ENCODE assay signal across 19 cellular contexts in genomic region chr17:75922173-75922961, GRCh38. TPM values are rescaled to one million over a fixed set of nuclear protein-coding genes. Genes with fewer than 3 reads are reported as not detected.
DNase-seq lines count a peak whose midpoint lies in the region; ATAC-seq, FAIRE-seq and TF ChIP-seq lines count a peak whose summit lies in the region.
"Had no signal": no experiment of that assay in that cellular context is flagged by ENCODE, and none has a peak within 500 bp of the region (broad histone marks: within the 10 kb centered on the region; RNA-seq: fewer than 3 reads in every experiment).

No MANE protein-coding gene starts in this region.

- H3K4me2 ChIP-seq in BLaER1 (peak overlapping the region; percentile 74), K562 (ENCODE audit: insufficient read depth, low read length) (no peak overlapping the region)

- intact Hi-C loops in K562 (cut with micrococcal nuclease) = no loop called here
- intact Hi-C loops in body of pancreas (cut with DNase I) = no loop called here
- intact Hi-C loops in activated CD4-positive, alpha-beta T cell treated with anti-CD3 and anti-CD28 coated beads, Interleukin-2, amount 10 ng/mL, durations not matched to agents 24 days and 14 days (cut with micrococcal nuclease) = no loop called here

- H2AFZ ChIP-seq in K562 (ENCODE audit: low read depth, low read length) = no peak overlapping the region

- CTCF ChIA-PET in K562 (lab: Yijun Ruan, JAX; ENCODE audit: low intra/inter-chr PET ratio) = interaction anchor here (0.6 kb wide), 1 partner anchor 47 kb away, joined by 3 read pairs; no protein-coding TSS in a partner anchor

- WGBS in K562 (ENCODE audit: insufficient coverage, low coverage, missing lambda C conversion rate) = 66% methylated on average over 18 of the region's 18 CpGs
- 90 to 91% methylated on average over 17 to 18 of the region's 18 CpGs for WGBS in body of pancreas, 2 donors

- no peaks in the 10 kb centered on the region for H3K27me3 Mint-ChIP-seq in neural crest cell (ENCODE audit: low read depth)
- H3K27me3 Mint-ChIP-seq in activated CD4-positive, alpha-beta T cell treated with anti-CD3 and anti-CD28 coated beads, Interleukin-2, amount 10 ng/mL, durations not matched to agents 24 days and 14 days = no peaks in the 10 kb centered on the region
- H3K27me3 Mint-ChIP-seq: CD4-positive, CD25-positive, alpha-beta regulatory T cell had no signal

- H3K9ac ChIP-seq in BLaER1 (peak overlapping the region; percentile 63; the same call in 1 of the 2 replicates), K562 (ENCODE audit: insufficient read depth in 1 of 2, low read depth in 2 of 2, low read length in 2 of 2) (peak overlapping the region in 1 of 2 experiments; percentile 83; a peak in 2 of 4 replicates)

- no peak overlapping the region for H3K4me3 Mint-ChIP-seq in neural crest cell
- H3K4me3 Mint-ChIP-seq in activated CD4-positive, alpha-beta T cell treated with anti-CD3 and anti-CD28 coated beads, Interleukin-2, amount 10 ng/mL, durations not matched to agents 24 days and 14 days = no peak overlapping the region
- H3K4me3 Mint-ChIP-seq: CD4-positive, CD25-positive, alpha-beta regulatory T cell had no signal

- H4K20me1 ChIP-seq in BLaER1 = no peaks in the 10 kb centered on the region
- H4K20me1 ChIP-seq in K562 (replicated peaks; ENCODE audit: control insufficient read depth, insufficient read depth, low read length) = no peaks in the 10 kb centered on the region

- TF ChIP-seq RAD21 in K562 (CRISPR knock-in tag; conservative IDR thresholded peaks at IDR 0.05 in 1 of 2, IDR thresholded peaks at IDR 0.05 in 1 of 2) = no peak

- POLR2A ChIA-PET in K562 (lab: Yijun Ruan, JAX) = interaction anchor here (0.6 kb wide), 1 partner anchor 111 kb away, joined by 3 read pairs; no protein-coding TSS in a partner anchor

- H3K27me3 ChIP-seq in BLaER1 (no peaks in the 10 kb centered on the region), H7 (ENCODE audit: control insufficient read depth, insufficient read depth, low read length) (no peaks in the 10 kb centered on the region), K562 (ENCODE audit: control insufficient read depth in 2 of 2, insufficient read depth in 2 of 2, low read length in 2 of 2) (no peaks in the 10 kb centered on the region), body of pancreas (no peaks in the 10 kb centered on the region)
- H3K27me3 ChIP-seq: SJSA1 had no signal

- no peaks in the 10 kb centered on the region for H3K36me3 Mint-ChIP-seq in neural crest cell (ENCODE audit: low read depth)
- H3K36me3 Mint-ChIP-seq in activated CD4-positive, alpha-beta T cell treated with anti-CD3 and anti-CD28 coated beads, Interleukin-2, amount 10 ng/mL, durations not matched to agents 24 days and 14 days (ENCODE audit: low read depth) = peaks cover 3% of the 10 kb centered on the region
- H3K36me3 Mint-ChIP-seq: CD4-positive, CD25-positive, alpha-beta regulatory T cell had no signal

- DNase-seq in H7 (peak; percentile 20), K562 (ENCODE audit: extremely low read depth in 1 of 4, low spot score in 3 of 4) (no peak), neural crest cell (ENCODE audit: low read depth, low spot score) (no peak), KBM-7 (no peak), body of pancreas (no peak)
- no peak for DNase-seq in activated CD4-positive, alpha-beta T cell treated with anti-CD3 and anti-CD28 coated beads, Interleukin-2, amount 10 ng/mL, durations not matched to agents 24 days and 14 days
- DNase-seq: ACHN; AML-193; CD4-positive, CD25-positive, alpha-beta regulatory T cell; NCI-H1436; NCI-H2029; NCI-H510A; NCI-H774; RPMI8226 had no signal

- TF ChIP-seq EP300 in K562 (IDR thresholded peaks at IDR 0.05; ENCODE audit: low read length) = no peak

- H3K79me2 ChIP-seq in K562 (ENCODE audit: control insufficient read depth, insufficient read depth, low read length) = no peaks in the 10 kb centered on the region

- no peaks in the 10 kb centered on the region for H3K9me3 Mint-ChIP-seq in neural crest cell
- H3K9me3 Mint-ChIP-seq in activated CD4-positive, alpha-beta T cell treated with anti-CD3 and anti-CD28 coated beads, Interleukin-2, amount 10 ng/mL, durations not matched to agents 24 days and 14 days = no peaks in the 10 kb centered on the region
- H3K9me3 Mint-ChIP-seq: CD4-positive, CD25-positive, alpha-beta regulatory T cell had no signal

- peaks cover 3% of the 10 kb centered on the region for H3K9me1 ChIP-seq in K562 (ENCODE audit: control insufficient read depth, insufficient read depth, low read length)

- ATAC-seq in K562 = peak; percentile 24; the same call in 2 of the 3 replicates
- no peak for ATAC-seq in body of pancreas

- H3K9me3 ChIP-seq in BLaER1 (no peaks in the 10 kb centered on the region), K562 (replicated peaks; ENCODE audit: control insufficient read depth, insufficient read depth, low read depth, low read length) (no peaks in the 10 kb centered on the region), body of pancreas (no peaks in the 10 kb centered on the region)
- H3K9me3 ChIP-seq: HAP-1, SJSA1 had no signal

- H3K36me3 ChIP-seq in BLaER1 (peaks cover 11% of the 10 kb centered on the region; the same call in 1 of the 2 replicates), H7 (replicated peaks; ENCODE audit: control insufficient read depth, insufficient read depth, low read length) (peaks cover 11% of the 10 kb centered on the region), K562 (ENCODE audit: control insufficient read depth, insufficient read depth, low read length) (peaks cover 5% of the 10 kb centered on the region; the same call in 1 of the 3 replicates), body of pancreas (replicated peaks in 1 of 2; ENCODE audit: insufficient read depth in 1 of 2, low read depth in 2 of 2) (no peaks in the 10 kb centered on the region)
- H3K36me3 ChIP-seq: SJSA1 had no signal

- H3K4me3 ChIP-seq in BLaER1 = no peak overlapping the region
- no peak overlapping the region for H3K4me3 ChIP-seq in H7 (ENCODE audit: insufficient read depth, low read depth, low read length)
- no peak overlapping the region for H3K4me3 ChIP-seq in K562
- no peak overlapping the region for H3K4me3 ChIP-seq in body of pancreas
- H3K4me3 ChIP-seq: HAP-1, SJSA1 had no signal

- H3K27ac Mint-ChIP-seq in neural crest cell (ENCODE audit: unreplicated experiment) = peak overlapping the region; percentile 75
- no peak overlapping the region for H3K27ac Mint-ChIP-seq in activated CD4-positive, alpha-beta T cell treated with anti-CD3 and anti-CD28 coated beads, Interleukin-2, amount 10 ng/mL, durations not matched to agents 24 days and 14 days

- in situ Hi-C loops in K562 (cut with MboI) (no loop called here), KBM-7 (cut with MboI; ENCODE audit: low pct_unique_long_range_greater_than_20kb, low sequenced_read_pairs) (no loop called here)

- TF ChIP-seq CTCF in K562 (IDR thresholded peaks at IDR 0.05 in 2 of 3, conservative IDR thresholded peaks at IDR 0.05 in 1 of 3; ENCODE audit: insufficient read depth in 2 of 3, low read depth in 1 of 3, low read length in 3 of 3) (no peak), neural crest cell (conservative IDR thresholded peaks at IDR 0.05) (no peak), body of pancreas (IDR thresholded peaks at IDR 0.05) (no peak)

- BruUV-seq in K562 (replicated peaks; lab: Mats Ljungman, UMichigan) = no TSS peak

- no peak for FAIRE-seq in K562 (lab: Jason Lieb, UNC)
- FAIRE-seq: HTR-8/SVneo had no signal

- TF ChIP-seq POLR2A in K562 (conservative IDR thresholded peaks at IDR 0.05) (no peak), body of pancreas (IDR thresholded peaks at IDR 0.05) (no peak)

- H3K4me1 ChIP-seq in BLaER1 (peaks cover 47% of the 10 kb centered on the region), K562 (replicated peaks in 1 of 2; ENCODE audit: control insufficient read depth in 2 of 2, insufficient read depth in 2 of 2, low read length in 2 of 2) (peaks cover 0 to 35% of the 10 kb centered on the region in 2 experiments; a peak in 2 of 5 replicates), body of pancreas (no peaks in the 10 kb centered on the region)
- H3K4me1 ChIP-seq: HAP-1, SJSA1 had no signal

- H3K27ac ChIP-seq in BLaER1 (peak overlapping the region; percentile 72), K562 (ENCODE audit: extremely low read depth, low read depth, low read length) (no peak overlapping the region; the same call in 2 of the 3 replicates), body of pancreas (no peak overlapping the region)
- H3K27ac ChIP-seq: HL-60, SJSA1 had no signal

- H3K4me1 Mint-ChIP-seq in neural crest cell = no peaks in the 10 kb centered on the region
- H3K4me1 Mint-ChIP-seq in activated CD4-positive, alpha-beta T cell treated with anti-CD3 and anti-CD28 coated beads, Interleukin-2, amount 10 ng/mL, durations not matched to agents 24 days and 14 days = no peaks in the 10 kb centered on the region

RNA-seq across cellular contexts. Expression of gene MRPL38, which starts 17.7 kb away (rescaled TPM):
- total RNA-seq in H7 (2014; rRNA removed; shearing (Covaris generic)) = 100 and 125 TPM in 2 replicates
- total RNA-seq in K562 (2011; cell fraction: chromatin; rRNA removed; ENCODE audit: low replicate concordance) = 88.0 and 309 TPM in 2 replicates
- 283 and 294 TPM in 2 replicates for total RNA-seq in K562 (2011; cell fraction: nucleolus; rRNA removed)
- total RNA-seq in K562 (2011; cell fraction: nucleoplasm; rRNA removed) = 137 and 171 TPM in 2 replicates
- 48.5 and 75.0 TPM in 2 replicates for total RNA-seq in K562 (2014; rRNA removed)
- total RNA-seq in K562 (2014; rRNA removed; fragmentation: Illumina TruSeq; extraction: Trizol) = 27.8 and 35.4 TPM in 2 replicates
- total RNA-seq in K562 (2015; rRNA removed; fragmentation: Illumina TruSeq; extraction: Trizol) = 72.6 and 73.6 TPM in 2 replicates
- 154 and 155 TPM in 2 replicates for total RNA-seq in K562 (2021)
- 43.6 and 104 TPM in 2 replicates for polyA plus RNA-seq in K562 (2011; rRNA removed)
- polyA plus RNA-seq in K562 (2011; cell fraction: cytosol; rRNA removed) = 59.5 and 89.1 TPM in 2 replicates
- polyA plus RNA-seq in K562 (2011; cell fraction: nucleus; rRNA removed) = 334 and 446 TPM in 2 replicates
- polyA plus RNA-seq in K562 (2012) = 66.7 and 93.4 TPM in 2 replicates
- 63.6 and 69.3 TPM in 2 replicates for polyA plus RNA-seq in K562 (2014; fragmentation: Illumina TruSeq; extraction: Trizol)
- 10 to 100 TPM in 1 of 2 experiments, 1 to 10 TPM in 1; 4.5 to 13.6 TPM for polyA plus RNA-seq in K562 (2014; fragmentation: Nextera tagmentation; extraction: Ambion mirVana)
- 74.0 and 77.0 TPM in 2 replicates for polyA plus RNA-seq in K562 (2014; rRNA removed)
- 14.0 and 20.7 TPM in 2 replicates for polyA minus RNA-seq in K562 (2011; rRNA and poly(A)+ RNA removed)
- 44.3 and 58.0 TPM in 2 replicates for polyA minus RNA-seq in K562 (2011; cell fraction: cytosol; rRNA and poly(A)+ RNA removed)
- 68.3 and 81.8 TPM in 2 replicates for polyA minus RNA-seq in K562 (2011; cell fraction: nucleus; rRNA and poly(A)+ RNA removed)
- total RNA-seq in neural crest cell = 111 and 115 TPM in 2 replicates
- 10 to 100 TPM; 47.7 to 77.8 TPM for total RNA-seq in body of pancreas
- total RNA-seq in activated CD4-positive, alpha-beta T cell treated with anti-CD3 and anti-CD28 coated beads, Interleukin-2, amount 10 ng/mL, durations not matched to agents 24 days and 14 days = 151 and 157 TPM in 2 replicates

RNA-seq across cellular contexts. Expression of gene FBF1, which starts 18.5 kb away (rescaled TPM):
- total RNA-seq in H7 (2014; rRNA removed; shearing (Covaris generic)) = 17.9 and 27.7 TPM in 2 replicates
- total RNA-seq in K562 (2011; cell fraction: chromatin; rRNA removed; ENCODE audit: low replicate concordance) = 56.4 and 138 TPM in 2 replicates
- total RNA-seq in K562 (2011; cell fraction: nucleolus; rRNA removed) = 62.1 and 85.9 TPM in 2 replicates
- total RNA-seq in K562 (2011; cell fraction: nucleoplasm; rRNA removed) = 55.3 and 58.6 TPM in 2 replicates
- total RNA-seq in K562 (2014; rRNA removed) = 14.5 and 14.8 TPM in 2 replicates
- total RNA-seq in K562 (2014; rRNA removed; fragmentation: Illumina TruSeq; extraction: Trizol) = 5.2 and 5.4 TPM in 2 replicates
- 7.5 and 7.7 TPM in 2 replicates for total RNA-seq in K562 (2015; rRNA removed; fragmentation: Illumina TruSeq; extraction: Trizol)
- 10.6 and 14.7 TPM in 2 replicates for total RNA-seq in K562 (2021)
- polyA plus RNA-seq in K562 (2011; rRNA removed) = 10.2 and 11.1 TPM in 2 replicates
- 5.8 and 10.5 TPM in 2 replicates for polyA plus RNA-seq in K562 (2011; cell fraction: cytosol; rRNA removed)
- 54.5 and 90.0 TPM in 2 replicates for polyA plus RNA-seq in K562 (2011; cell fraction: nucleus; rRNA removed)
- 9.0 and 13.6 TPM in 2 replicates for polyA plus RNA-seq in K562 (2012)
- 5.3 and 5.6 TPM in 2 replicates for polyA plus RNA-seq in K562 (2014; fragmentation: Illumina TruSeq; extraction: Trizol)
- polyA plus RNA-seq in K562 (2014; fragmentation: Nextera tagmentation; extraction: Ambion mirVana) = under 1 TPM; 0.46 to 0.55 TPM
- polyA plus RNA-seq in K562 (2014; rRNA removed) = 11.9 and 14.9 TPM in 2 replicates
- polyA minus RNA-seq in K562 (2011; rRNA and poly(A)+ RNA removed) = 13.1 and 15.0 TPM in 2 replicates
- polyA minus RNA-seq in K562 (2011; cell fraction: cytosol; rRNA and poly(A)+ RNA removed) = 6.8 and 10.3 TPM in 2 replicates
- polyA minus RNA-seq in K562 (2011; cell fraction: nucleus; rRNA and poly(A)+ RNA removed) = 27.5 and 29.6 TPM in 2 replicates
- 21.7 and 25.9 TPM in 2 replicates for total RNA-seq in neural crest cell
- total RNA-seq in body of pancreas = 1 to 10 TPM; 2.6 to 4.2 TPM
- 17.5 and 18.6 TPM in 2 replicates for total RNA-seq in activated CD4-positive, alpha-beta T cell treated with anti-CD3 and anti-CD28 coated beads, Interleukin-2, amount 10 ng/mL, durations not matched to agents 24 days and 14 days

RNA-seq across cellular contexts. Expression of gene TRIM65, which starts 25.6 kb away (rescaled TPM):
- total RNA-seq in H7 (2014; rRNA removed; shearing (Covaris generic)) = 66.4 and 69.4 TPM in 2 replicates
- total RNA-seq in K562 (2011; cell fraction: chromatin; rRNA removed; ENCODE audit: low replicate concordance) = 19.3 and 28.3 TPM in 2 replicates
- total RNA-seq in K562 (2011; cell fraction: nucleolus; rRNA removed) = 19.3 and 26.6 TPM in 2 replicates
- total RNA-seq in K562 (2011; cell fraction: nucleoplasm; rRNA removed) = 25.9 and 39.3 TPM in 2 replicates
- total RNA-seq in K562 (2014; rRNA removed) (34.3 and 47.5 TPM in 2 replicates), K562 (2014; rRNA removed; fragmentation: Illumina TruSeq; extraction: Trizol) (16.2 and 20.0 TPM in 2 replicates), K562 (2015; rRNA removed; fragmentation: Illumina TruSeq; extraction: Trizol) (26.6 and 28.2 TPM in 2 replicates), K562 (2021) (45.5 and 45.7 TPM in 2 replicates), neural crest cell (23.3 and 27.4 TPM in 2 replicates), body of pancreas (10 to 100 TPM; 12.5 to 21.0 TPM)
- polyA plus RNA-seq in K562 (2011; rRNA removed) (19.5 and 22.1 TPM in 2 replicates), K562 (2014; fragmentation: Illumina TruSeq; extraction: Trizol) (22.9 and 26.1 TPM in 2 replicates), K562 (2014; fragmentation: Nextera tagmentation; extraction: Ambion mirVana) (1 to 10 TPM; 2.8 to 5.8 TPM), K562 (2014; rRNA removed) (33.7 and 34.1 TPM in 2 replicates)
- 25.9 and 37.2 TPM in 2 replicates for polyA plus RNA-seq in K562 (2011; cell fraction: cytosol; rRNA removed)
- polyA plus RNA-seq in K562 (2011; cell fraction: nucleus; rRNA removed) = 20.7 and 27.8 TPM in 2 replicates
- 26.3 and 33.8 TPM in 2 replicates for polyA plus RNA-seq in K562 (2012)
- polyA minus RNA-seq in K562 (2011; rRNA and poly(A)+ RNA removed) = 6.3 and 7.0 TPM in 2 replicates
- polyA minus RNA-seq in K562 (2011; cell fraction: cytosol; rRNA and poly(A)+ RNA removed) = 14.6 and 24.0 TPM in 2 replicates
- polyA minus RNA-seq in K562 (2011; cell fraction: nucleus; rRNA and poly(A)+ RNA removed) = 6.7 and 8.7 TPM in 2 replicates
- 47.6 and 48.1 TPM in 2 replicates for total RNA-seq in activated CD4-positive, alpha-beta T cell treated with anti-CD3 and anti-CD28 coated beads, Interleukin-2, amount 10 ng/mL, durations not matched to agents 24 days and 14 days

RNA-seq across cellular contexts. Expression of gene TRIM47, which starts 44.0 kb away (rescaled TPM):
- total RNA-seq in H7 (2014; rRNA removed; shearing (Covaris generic)) = 8.5 and 14.1 TPM in 2 replicates
- total RNA-seq in K562 (2011; cell fraction: chromatin; rRNA removed; ENCODE audit: low replicate concordance) = 3.4 and 21.0 TPM in 2 replicates
- total RNA-seq in K562 (2011; cell fraction: nucleolus; rRNA removed) = 13.6 and 18.0 TPM in 2 replicates
- total RNA-seq in K562 (2011; cell fraction: nucleoplasm; rRNA removed) = 5.5 and 10.1 TPM in 2 replicates
- 4.0 and 4.6 TPM in 2 replicates for total RNA-seq in K562 (2014; rRNA removed)
- 1.0 and 1.1 TPM in 2 replicates for total RNA-seq in K562 (2014; rRNA removed; fragmentation: Illumina TruSeq; extraction: Trizol)
- total RNA-seq in K562 (2015; rRNA removed; fragmentation: Illumina TruSeq; extraction: Trizol) = 3.9 and 4.3 TPM in 2 replicates
- 5.8 and 6.1 TPM in 2 replicates for total RNA-seq in K562 (2021)
- 3.2 and 5.6 TPM in 2 replicates for polyA plus RNA-seq in K562 (2011; rRNA removed)
- 5.1 and 9.1 TPM in 2 replicates for polyA plus RNA-seq in K562 (2011; cell fraction: cytosol; rRNA removed)
- 15.5 and 18.6 TPM in 2 replicates for polyA plus RNA-seq in K562 (2011; cell fraction: nucleus; rRNA removed)
- polyA plus RNA-seq in K562 (2012) = 4.2 and 6.8 TPM in 2 replicates
- polyA plus RNA-seq in K562 (2014; fragmentation: Illumina TruSeq; extraction: Trizol) = 1.9 and 3.4 TPM in 2 replicates
- under 1 TPM; 0.56 to 0.63 TPM for polyA plus RNA-seq in K562 (2014; fragmentation: Nextera tagmentation; extraction: Ambion mirVana)
- 3.7 and 5.5 TPM in 2 replicates for polyA plus RNA-seq in K562 (2014; rRNA removed)
- 1.9 and 2.6 TPM in 2 replicates for polyA minus RNA-seq in K562 (2011; rRNA and poly(A)+ RNA removed)
- 4.6 and 5.6 TPM in 2 replicates for polyA minus RNA-seq in K562 (2011; cell fraction: cytosol; rRNA and poly(A)+ RNA removed)
- 8.6 and 9.2 TPM in 2 replicates for polyA minus RNA-seq in K562 (2011; cell fraction: nucleus; rRNA and poly(A)+ RNA removed)
- total RNA-seq in neural crest cell = 0.91 and 1.9 TPM in 2 replicates
- 10 to 100 TPM; 39.6 to 41.8 TPM for total RNA-seq in body of pancreas
- 25.2 and 33.2 TPM in 2 replicates for total RNA-seq in activated CD4-positive, alpha-beta T cell treated with anti-CD3 and anti-CD28 coated beads, Interleukin-2, amount 10 ng/mL, durations not matched to agents 24 days and 14 days

RNA-seq across cellular contexts. Expression of gene ACOX1, which starts 56.6 kb away (rescaled TPM):
- 35.1 and 38.3 TPM in 2 replicates for total RNA-seq in H7 (2014; rRNA removed; shearing (Covaris generic))
- 83.3 and 88.8 TPM in 2 replicates for total RNA-seq in K562 (2011; cell fraction: chromatin; rRNA removed; ENCODE audit: low replicate concordance)
- 53.9 and 55.9 TPM in 2 replicates for total RNA-seq in K562 (2011; cell fraction: nucleolus; rRNA removed)
- 61.1 and 71.0 TPM in 2 replicates for total RNA-seq in K562 (2011; cell fraction: nucleoplasm; rRNA removed)
- 9.0 and 14.4 TPM in 2 replicates for total RNA-seq in K562 (2014; rRNA removed)
- total RNA-seq in K562 (2014; rRNA removed; fragmentation: Illumina TruSeq; extraction: Trizol) = 16.5 and 17.9 TPM in 2 replicates
- 16.2 and 18.3 TPM in 2 replicates for total RNA-seq in K562 (2015; rRNA removed; fragmentation: Illumina TruSeq; extraction: Trizol)
- total RNA-seq in K562 (2021) = 23.7 and 24.1 TPM in 2 replicates
- polyA plus RNA-seq in K562 (2011; rRNA removed) = 20.6 and 25.6 TPM in 2 replicates
- 15.4 and 19.4 TPM in 2 replicates for polyA plus RNA-seq in K562 (2011; cell fraction: cytosol; rRNA removed)
- polyA plus RNA-seq in K562 (2011; cell fraction: nucleus; rRNA removed) = 22.3 and 26.0 TPM in 2 replicates
- polyA plus RNA-seq in K562 (2012) = 12.9 and 17.2 TPM in 2 replicates
- polyA plus RNA-seq in K562 (2014; fragmentation: Illumina TruSeq; extraction: Trizol) = 13.3 and 14.5 TPM in 2 replicates
- 1 to 10 TPM; 8.6 to 9.5 TPM for polyA plus RNA-seq in K562 (2014; fragmentation: Nextera tagmentation; extraction: Ambion mirVana)
- polyA plus RNA-seq in K562 (2014; rRNA removed) = 7.8 and 8.3 TPM in 2 replicates
- 80.6 and 97.7 TPM in 2 replicates for polyA minus RNA-seq in K562 (2011; rRNA and poly(A)+ RNA removed)
- 52.9 and 57.5 TPM in 2 replicates for polyA minus RNA-seq in K562 (2011; cell fraction: cytosol; rRNA and poly(A)+ RNA removed)
- polyA minus RNA-seq in K562 (2011; cell fraction: nucleus; rRNA and poly(A)+ RNA removed) = 17.2 and 43.8 TPM in 2 replicates
- 19.3 and 22.3 TPM in 2 replicates for total RNA-seq in neural crest cell
- 10 to 100 TPM; 69.0 to 77.1 TPM for total RNA-seq in body of pancreas
- total RNA-seq in activated CD4-positive, alpha-beta T cell treated with anti-CD3 and anti-CD28 coated beads, Interleukin-2, amount 10 ng/mL, durations not matched to agents 24 days and 14 days = 29.2 and 30.0 TPM in 2 replicates
